Comparison of ENCODE assay signal across 29 cellular contexts in the genomic region with DNA sequence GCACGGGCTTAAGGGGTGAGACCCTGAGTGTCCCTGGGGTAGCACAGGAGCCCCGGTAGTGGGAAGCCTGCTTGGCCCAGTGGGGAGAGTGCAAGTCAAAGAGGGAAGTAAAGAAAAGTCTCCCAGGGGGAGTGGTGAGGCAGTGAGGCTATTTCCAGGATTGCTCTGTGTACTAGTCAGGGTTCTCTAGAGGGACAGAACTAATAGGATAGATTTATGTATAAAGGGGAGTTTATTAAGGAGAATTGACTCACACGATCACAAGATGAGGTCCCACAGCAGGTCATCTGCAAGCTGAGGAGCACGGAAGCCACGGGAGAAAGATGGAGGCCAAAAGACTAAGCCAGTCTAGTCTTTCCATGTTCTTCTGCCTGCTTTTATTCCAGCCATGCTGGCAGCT. TPM values are rescaled to one million over a fixed set of nuclear protein-coding genes. Genes with fewer than 3 reads are reported as not detected.
"Had no signal": no experiment of that assay in that cellular context is flagged by ENCODE, and none has a peak within 500 bp of the region (broad histone marks: within the 10 kb centered on the region; RNA-seq: fewer than 3 reads in every experiment).

No MANE protein-coding gene starts in this region.

- H3K27me3 ChIP-seq: ascending aorta, breast epithelium, SJSA1 had no signal

- ATAC-seq: activated CD4-positive, alpha-beta T cell treated with anti-CD3 and anti-CD28 coated beads for 36 hours; activated CD4-positive, CD25-positive, alpha-beta regulatory T cell treated with anti-CD3 and anti-CD28 coated beads, Interleukin-2, amount 50 U/mL, for 24 hours; activated CD8-positive, alpha-beta T cell treated with anti-CD3 and anti-CD28 coated beads, Interleukin-2, amount 10 ng/mL, durations not matched to agents 7 days and 5 days; Panc1; WTC11 had no signal

- H3K4me2 ChIP-seq: SK-N-SH had no signal

- H3K9ac ChIP-seq: SK-N-SH had no signal

- H3K36me3 ChIP-seq: ascending aorta, breast epithelium, SJSA1 had no signal

- H3K27ac ChIP-seq: ascending aorta, breast epithelium, SJSA1 had no signal

- H3K9me3 ChIP-seq: ascending aorta, breast epithelium, SJSA1, SK-N-SH had no signal

- H3K4me3 ChIP-seq: ascending aorta, breast epithelium, SJSA1 had no signal

- H3K4me1 ChIP-seq: ascending aorta, breast epithelium, SJSA1 had no signal

- DNase-seq: activated CD4-positive, alpha-beta T cell treated with anti-CD3 and anti-CD28 coated beads for 36 hours; activated CD4-positive, alpha-beta T cell treated with anti-CD3 and anti-CD28 coated beads, Interleukin-2, amount 10 ng/mL, durations not matched to agents 7 days and 5 days; activated CD4-positive, alpha-beta T cell treated with anti-CD3 and anti-CD28 coated beads, Interleukin-2, amount 50 U/mL, for 48 hours; activated CD8-positive, alpha-beta T cell treated with anti-CD3 and anti-CD28 coated beads, Interleukin-2, amount 10 ng/mL, durations not matched to agents 7 days and 5 days; activated gamma-delta T cell; activated naive CD4-positive, alpha-beta T cell treated with Interleukin-2 at 50 U/mL for 16 hours; activated naive CD8-positive, alpha-beta T cell treated with anti-CD3 and anti-CD28 coated beads, Interleukin-2, amount 10 ng/mL, durations not matched to agents 7 days and 5 days; activated T-cell treated with anti-CD3 and anti-CD28 coated beads, Interleukin-2, amount 50 U/mL, for 24 hours; amygdala; KG1; MM.1S; MV-4-11; NCI-H1092 treated with DMSO at 0.1 percent for 48 hours; NCI-H1417 treated with DMSO at 0.1 percent for 48 hours; NCI-H1694; NCI-H1930; NCI-H2081 treated with DMSO at 0.1 percent for 48 hours; NCI-H226; NCI-H446 treated with DMSO at 0.1 percent for 48 hours; NCI-H524 treated with DMSO at 0.1 percent for 48 hours; SHP77; SK-N-SH had no signal

RNA-seq across cellular contexts. Expression of a gene that starts 45.5 kb away (rescaled TPM):
- total RNA-seq: LHCN-M2 had no signal

RNA-seq across cellular contexts. Expression of a gene that starts 57.3 kb away (rescaled TPM):
- total RNA-seq: SJSA1, WTC11 had no signal
